15 cellular contexts compared by ENCODE assay signal in genomic region chr2:121036226-121036692, GRCh38.
DNase-seq lines count a peak whose midpoint lies in the region; ATAC-seq, FAIRE-seq and TF ChIP-seq lines count a peak whose summit lies in the region.
"Had no signal": no experiment of that assay in that cellular context is flagged by ENCODE, and none has a peak within 500 bp of the region (broad histone marks: within the 10 kb centered on the region; RNA-seq: fewer than 3 reads in every experiment).

No MANE protein-coding gene starts in this region.

- ATAC-seq in A549 = peak; percentile 44 to 73; a peak in 3 of 6 replicates
- ATAC-seq in HG03039 (IDR thresholded peaks at IDR 0.05; ENCODE audit: unreplicated experiment) = no peak
- no peak for ATAC-seq in activated T-helper 17 cell treated with anti-CD3 and anti-CD28 coated beads, Interleukin-2, amount 50 U/mL, for 72 hours (replicated peaks)
- ATAC-seq: foreskin keratinocyte had no signal

- H3K27me3 ChIP-seq in spleen (replicated peaks in 1 of 7) = peaks cover 0 to 42% (median 0%) of the 10 kb centered on the region in 7 donors
- H3K27me3 ChIP-seq: suprapubic skin had no signal

- no peak overlapping the region for H3K27ac Mint-ChIP-seq in activated T-helper 17 cell treated with anti-CD3 and anti-CD28 coated beads, Interleukin-2, amount 50 U/mL, for 72 hours

- POLR2A ChIA-PET in A549 (lab: Yijun Ruan, JAX) = no interaction called here

- 38% methylated on average over 2 of the region's 2 CpGs for WGBS in A549 (ENCODE audit: missing lambda C conversion rate)
- WGBS in spleen, 5 donors = 79 to 85% (median 81%) methylated on average over 2 of the region's 2 CpGs

- peak overlapping the region; percentile 24; the same call in 2 of the 3 replicates for H3K4me2 ChIP-seq in A549
- H3K4me2 ChIP-seq: SK-N-SH had no signal

- CTCF ChIA-PET in A549 (lab: Yijun Ruan, JAX) = interaction anchor here (0.7 to 1.8 kb wide), 6 partner anchors 17 to 342 kb away, joined by 3 to 5 read pairs (median 3); no protein-coding TSS in a partner anchor

- H3K4me3 Mint-ChIP-seq in activated T-helper 17 cell treated with anti-CD3 and anti-CD28 coated beads, Interleukin-2, amount 50 U/mL, for 72 hours = no peak overlapping the region

- no peak for FAIRE-seq in A549 (lab: Jason Lieb, UNC)

- peaks cover 9% of the 10 kb centered on the region for H3K27me3 Mint-ChIP-seq in activated T-helper 17 cell treated with anti-CD3 and anti-CD28 coated beads, Interleukin-2, amount 50 U/mL, for 72 hours

- no peaks in the 10 kb centered on the region for H3K36me3 ChIP-seq in spleen
- H3K36me3 ChIP-seq: suprapubic skin had no signal

- H3K36me3 Mint-ChIP-seq in activated T-helper 17 cell treated with anti-CD3 and anti-CD28 coated beads, Interleukin-2, amount 50 U/mL, for 72 hours (ENCODE audit: low read depth) = no peaks in the 10 kb centered on the region

- no peak for TF ChIP-seq EP300 in A549 (IDR thresholded peaks at IDR 0.05)

- no peaks in the 10 kb centered on the region for H3K9me3 ChIP-seq in A549
- H3K9me3 ChIP-seq in spleen = no peaks in the 10 kb centered on the region
- H3K9me3 ChIP-seq: SK-N-SH, suprapubic skin had no signal

- TF ChIP-seq POLR2A in A549 (IDR thresholded peaks at IDR 0.05; ENCODE audit: low read length) (no peak), spleen (IDR thresholded peaks at IDR 0.05) (no peak)

- peak in 1 of 2 experiments; percentile 66 for DNase-seq in A549 (ENCODE audit: low read depth in 1 of 2, low spot score in 1 of 2)
- peak; percentile 96 for DNase-seq in NCI-H1105 treated with DMSO at 0.1 percent for 48 hours (lab: John Stamatoyannopoulos, UW)
- peak; percentile 67 for DNase-seq in NCI-H2227 treated with DMSO at 0.1 percent for 48 hours (lab: John Stamatoyannopoulos, UW)
- peak; percentile 16 for DNase-seq in iPS-NIHi7 (ENCODE audit: extremely low spot score)
- DNase-seq in NOMO-1 (lab: John Stamatoyannopoulos, UW; ENCODE audit: unreplicated experiment in 2 of 2) = no peak
- DNase-seq in spleen = no peak
- DNase-seq: activated naive CD4-positive, alpha-beta T cell; foreskin keratinocyte; MM.1S; SK-N-SH; stimulated activated CD4-positive, alpha-beta T cell treated with anti-CD3 and anti-CD28 coated beads, Interleukin-15, amount 100 ng/mL, for 24 hours had no signal

- no peak for TF ChIP-seq RAD21 in A549 (conservative IDR thresholded peaks at IDR 0.05 in 1 of 2, IDR thresholded peaks at IDR 0.05 in 1 of 2)

- H3K4me1 ChIP-seq in A549 = peaks cover 16% of the 10 kb centered on the region
- H3K4me1 ChIP-seq in spleen = no peaks in the 10 kb centered on the region
- H3K4me1 ChIP-seq: foreskin keratinocyte, parathyroid adenoma had no signal

- H3K4me3 ChIP-seq in A549 (no peak overlapping the region), spleen (no peak overlapping the region)
- H3K4me3 ChIP-seq: suprapubic skin had no signal

- no peaks in the 10 kb centered on the region for H3K9me3 Mint-ChIP-seq in activated T-helper 17 cell treated with anti-CD3 and anti-CD28 coated beads, Interleukin-2, amount 50 U/mL, for 72 hours

- no peak for TF ChIP-seq CTCF in A549 (IDR thresholded peaks at IDR 0.05)
- no peak for TF ChIP-seq CTCF in spleen (IDR thresholded peaks at IDR 0.05 in 8 of 11, conservative IDR thresholded peaks at IDR 0.05 in 3 of 11)

- H3K27ac ChIP-seq in A549 (no peak overlapping the region), spleen (no peak overlapping the region)
- H3K27ac ChIP-seq: foreskin keratinocyte, parathyroid adenoma, suprapubic skin had no signal

- H3K4me1 Mint-ChIP-seq in activated T-helper 17 cell treated with anti-CD3 and anti-CD28 coated beads, Interleukin-2, amount 50 U/mL, for 72 hours = no peaks in the 10 kb centered on the region

- intact Hi-C loops in spleen (cut with DNase I; ENCODE audit: low total_unique reads) = no loop called here

TF ChIP-seq in A549, 52 proteins besides CTCF, POLR2A, EP300 and RAD21:
- no peak for TF ChIP-seq HOXA7 (CRISPR knock-in tag; IDR thresholded peaks at IDR 0.05)
- peak; percentile 35; the same call in 1 of the 2 replicates for TF ChIP-seq GATA3 (IDR thresholded peaks at IDR 0.05; ENCODE audit: borderline replicate concordance)
- TF ChIP-seq PBX3 (IDR thresholded peaks at IDR 0.05) = no peak
- peak; percentile 5 for TF ChIP-seq ZFP36 (IDR thresholded peaks at IDR 0.05; ENCODE audit: borderline replicate concordance, partially characterized antibody)
TF ChIP-seq in A549: peak in this region for 2.

Comparison
In these comparisons a context has a peak if more than half of its experiments do, and no peak if none do; other contexts are left out.
1. ATAC-seq: peak in A549 (2 of 2); none in HG03039 (single experiment) and activated T-helper 17 cell treated with anti-CD3 and anti-CD28 coated beads, Interleukin-2, amount 50 U/mL, for 72 hours (single experiment).
2. DNase-seq: peak in NCI-H1105 treated with DMSO at 0.1 percent for 48 hours (single experiment), NCI-H2227 treated with DMSO at 0.1 percent for 48 hours (single experiment) and iPS-NIHi7 (single experiment); none in NOMO-1 (0 of 2) and spleen (single experiment).